In the genomic region with DNA sequence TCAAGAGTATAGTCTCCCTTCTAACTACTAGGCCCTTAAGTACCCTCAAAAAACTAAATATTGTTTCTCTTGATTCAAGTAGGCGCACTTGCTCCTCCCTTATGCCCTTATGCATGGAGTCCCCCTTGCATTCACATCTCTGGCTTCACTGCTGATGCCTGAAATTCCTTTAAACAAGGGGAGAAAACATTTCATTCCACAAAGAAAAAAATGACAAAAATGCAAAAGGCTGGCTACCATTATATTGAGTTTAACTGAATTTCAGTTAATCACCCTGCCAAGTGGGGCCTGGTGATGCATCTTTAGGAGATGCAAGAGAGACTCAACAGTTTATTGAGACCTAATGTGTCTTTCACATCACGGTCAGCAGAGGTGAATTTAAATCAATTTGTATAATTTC, we compare ENCODE assay signal across 17 cellular contexts. TPM values are rescaled to one million over a fixed set of nuclear protein-coding genes. Genes with fewer than 3 reads are reported as not detected.
A peak's percentile ranks its signal among the peaks of the same experiment; 100 is the strongest.
DNase-seq lines count a peak whose midpoint lies in the region; ATAC-seq, FAIRE-seq and TF ChIP-seq lines count a peak whose summit lies in the region.
"Had no signal": no experiment of that assay in that cellular context is flagged by ENCODE, and none has a peak within 500 bp of the region (broad histone marks: within the 10 kb centered on the region; RNA-seq: fewer than 3 reads in every experiment).

No MANE protein-coding gene starts in this region.

- DNase-seq in activated T-cell treated with anti-CD3 and anti-CD28 coated beads, Interleukin-2, amount 50 U/mL, for 72 hours, result no peak
- DNase-seq in activated T-cell treated with anti-CD3 and anti-CD28 coated beads, Interleukin-2, amount 50 U/mL, for 1 hour, result no peak
- DNase-seq in K562 (ENCODE audit: extremely low read depth in 1 of 4, low spot score in 3 of 4) (no peak), progenitor cell of endocrine pancreas (ENCODE audit: low spot score, unreplicated experiment) (no peak), NCI-H1436 (lab: John Stamatoyannopoulos, UW) (no peak), NCI-H2107 treated with DMSO at 0.1 percent for 48 hours (lab: John Stamatoyannopoulos, UW; ENCODE audit: unreplicated experiment) (no peak)
- DNase-seq: activated T-cell treated with anti-CD3 and anti-CD28 coated beads for 4 hours, DMS79, glutamatergic neuron, islet precursor cell, NCI-H1092 treated with DMSO at 0.1 percent for 48 hours, NCI-H226, thyroid gland had no signal

- no peaks in the 10 kb centered on the region for H3K27me3 ChIP-seq in OCI-LY1 (ENCODE audit: insufficient read depth, low read length)
- H3K27me3 ChIP-seq in K562 (ENCODE audit: control insufficient read depth in 2 of 2, insufficient read depth in 2 of 2, low read length in 2 of 2), result no peaks in the 10 kb centered on the region
- H3K27me3 ChIP-seq: thyroid gland had no signal

- H2AFZ ChIP-seq in OCI-LY1 (ENCODE audit: low read length) (no peak overlapping the region), K562 (ENCODE audit: low read depth, low read length) (no peak overlapping the region)

- H3F3A ChIP-seq in OCI-LY1 (ENCODE audit: insufficient read depth, low read length), result peaks cover 13% of the 10 kb centered on the region; the same call in 1 of the 2 replicates

- no peaks in the 10 kb centered on the region for H3K9me3 Mint-ChIP-seq in activated T-cell treated with anti-CD3 and anti-CD28 coated beads, Interleukin-2, amount 50 U/mL, for 72 hours
- H3K9me3 Mint-ChIP-seq in progenitor cell of endocrine pancreas (ENCODE audit: low read depth), result no peaks in the 10 kb centered on the region

- H3K4me1 ChIP-seq in OCI-LY1 (ENCODE audit: insufficient read depth, low read length, severe bottlenecking) (no peaks in the 10 kb centered on the region), K562 (replicated peaks in 1 of 2; ENCODE audit: control insufficient read depth in 2 of 2, insufficient read depth in 2 of 2, low read length in 2 of 2) (no peaks in the 10 kb centered on the region)

- H3K27ac ChIP-seq in OCI-LY1 (ENCODE audit: low read depth, low read length, poor library complexity, severe bottlenecking) (peak overlapping the region; percentile 3), K562 (ENCODE audit: extremely low read depth, low read depth, low read length) (no peak overlapping the region)
- H3K27ac ChIP-seq: thyroid gland had no signal

- no peak for ATAC-seq in activated T-cell treated with anti-CD3 and anti-CD28 coated beads, Interleukin-2, amount 50 U/mL, for 72 hours (replicated peaks in 1 of 2)
- no peak for ATAC-seq in K562
- no peak for ATAC-seq in GM19452 (IDR thresholded peaks at IDR 0.05; ENCODE audit: unreplicated experiment)
- ATAC-seq: HepG2 had no signal

- H3K27ac Mint-ChIP-seq in activated T-cell treated with anti-CD3 and anti-CD28 coated beads, Interleukin-2, amount 50 U/mL, for 72 hours, result peak overlapping the region; percentile 96
- H3K27ac Mint-ChIP-seq in progenitor cell of endocrine pancreas, result peak overlapping the region; percentile 78

- TF ChIP-seq EP300 in K562 (IDR thresholded peaks at IDR 0.05; ENCODE audit: low read length), result no peak

- TF ChIP-seq CTCF in OCI-LY1 (IDR thresholded peaks at IDR 0.05; ENCODE audit: low read length), result no peak
- no peak for TF ChIP-seq CTCF in K562 (IDR thresholded peaks at IDR 0.05 in 2 of 3, conservative IDR thresholded peaks at IDR 0.05 in 1 of 3; ENCODE audit: insufficient read depth in 2 of 3, low read depth in 1 of 3, low read length in 3 of 3)
- no peak for TF ChIP-seq CTCF in progenitor cell of endocrine pancreas (IDR thresholded peaks at IDR 0.05; ENCODE audit: unreplicated experiment)

- 97% methylated on average over 2 of the region's 2 CpGs for WGBS in K562 (ENCODE audit: insufficient coverage, low coverage, missing lambda C conversion rate)

- FAIRE-seq in K562 (lab: Jason Lieb, UNC), result no peak
- FAIRE-seq: endothelial cell of umbilical vein, HepG2 had no signal

- intact Hi-C loops in K562 (cut with micrococcal nuclease), result no loop called here

- H3K36me3 Mint-ChIP-seq in activated T-cell treated with anti-CD3 and anti-CD28 coated beads, Interleukin-2, amount 50 U/mL, for 72 hours (ENCODE audit: insufficient read depth in 2 of 2), result peaks cover 4 to 27% of the 10 kb centered on the region in 2 donors
- H3K36me3 Mint-ChIP-seq in progenitor cell of endocrine pancreas (ENCODE audit: insufficient read depth), result peaks cover 29% of the 10 kb centered on the region

- H3K9me1 ChIP-seq in K562 (ENCODE audit: control insufficient read depth, insufficient read depth, low read length), result no peaks in the 10 kb centered on the region

- H3K4me3 ChIP-seq in OCI-LY1 (ENCODE audit: low read depth, low read length, poor library complexity, severe bottlenecking), result no peak overlapping the region
- H3K4me3 ChIP-seq in K562, result no peak overlapping the region
- H3K4me3 ChIP-seq: thyroid gland had no signal

- in situ Hi-C loops in K562 (cut with MboI), result no loop called here

- H3K9me3 ChIP-seq in OCI-LY1 (ENCODE audit: low read length), result no peaks in the 10 kb centered on the region
- H3K9me3 ChIP-seq in K562 (replicated peaks; ENCODE audit: control insufficient read depth, insufficient read depth, low read depth, low read length), result no peaks in the 10 kb centered on the region
- H3K9me3 ChIP-seq: thyroid gland had no signal

- H3K36me3 ChIP-seq in OCI-LY1 (ENCODE audit: insufficient read depth, low read length) (peaks cover 87% of the 10 kb centered on the region), K562 (ENCODE audit: control insufficient read depth, insufficient read depth, low read length) (peaks cover 86% of the 10 kb centered on the region)

- peaks cover 21% of the 10 kb centered on the region for H3K4me1 Mint-ChIP-seq in activated T-cell treated with anti-CD3 and anti-CD28 coated beads, Interleukin-2, amount 50 U/mL, for 72 hours (ENCODE audit: low read depth)
- H3K4me1 Mint-ChIP-seq in progenitor cell of endocrine pancreas (ENCODE audit: low read depth), result peaks cover 13% of the 10 kb centered on the region

- POLR2A ChIA-PET in K562 (lab: Yijun Ruan, JAX), result interaction anchor here (0.7 kb wide), 1 partner anchor 9 kb away, joined by 3 read pairs; no protein-coding TSS in a partner anchor

- CTCF ChIA-PET in K562 (lab: Yijun Ruan, JAX; ENCODE audit: low intra/inter-chr PET ratio), result no interaction called here

- H3K79me2 ChIP-seq in OCI-LY1 (ENCODE audit: insufficient read depth, low read length) (no peaks in the 10 kb centered on the region), K562 (ENCODE audit: control insufficient read depth, insufficient read depth, low read length) (no peaks in the 10 kb centered on the region)

- TF ChIP-seq RAD21 in K562 (CRISPR knock-in tag; conservative IDR thresholded peaks at IDR 0.05 in 1 of 2, IDR thresholded peaks at IDR 0.05 in 1 of 2), result no peak

- H3K9me2 ChIP-seq in OCI-LY1 (ENCODE audit: low read depth, low read length), result no peaks in the 10 kb centered on the region

- peak overlapping the region in 1 of 2 donors; percentile 2 for H3K4me3 Mint-ChIP-seq in activated T-cell treated with anti-CD3 and anti-CD28 coated beads, Interleukin-2, amount 50 U/mL, for 72 hours
- H3K4me3 Mint-ChIP-seq in progenitor cell of endocrine pancreas (ENCODE audit: low read depth), result no peak overlapping the region

- H4K20me1 ChIP-seq in OCI-LY1 (ENCODE audit: insufficient read depth, low read length) (no peaks in the 10 kb centered on the region), K562 (replicated peaks; ENCODE audit: control insufficient read depth, insufficient read depth, low read length) (no peaks in the 10 kb centered on the region)

- no peaks in the 10 kb centered on the region for H3K27me3 Mint-ChIP-seq in activated T-cell treated with anti-CD3 and anti-CD28 coated beads, Interleukin-2, amount 50 U/mL, for 72 hours (ENCODE audit: low read depth)
- H3K27me3 Mint-ChIP-seq in progenitor cell of endocrine pancreas, result no peaks in the 10 kb centered on the region

- H3K9ac ChIP-seq in OCI-LY1 (ENCODE audit: low read length), result no peak overlapping the region
- no peak overlapping the region for H3K9ac ChIP-seq in K562 (ENCODE audit: insufficient read depth in 1 of 2, low read depth in 2 of 2, low read length in 2 of 2)

- BruUV-seq in K562 (replicated peaks; lab: Mats Ljungman, UMichigan), result no TSS peak

- peak; percentile 15; the same call in 1 of the 2 replicates for TF ChIP-seq POLR2A in K562 (conservative IDR thresholded peaks at IDR 0.05)

- H3K4me2 ChIP-seq in OCI-LY1 (ENCODE audit: low read length) (no peak overlapping the region), K562 (ENCODE audit: insufficient read depth, low read length) (no peak overlapping the region)

RNA-seq across cellular contexts. Expression of gene CRLF3, which starts 35.6 kb away (rescaled TPM):
- 10 to 100 TPM; 51.7 to 60.7 TPM for total RNA-seq in activated T-cell treated with anti-CD3 and anti-CD28 coated beads, Interleukin-2, amount 50 U/mL, for 72 hours
- 34.1 and 43.8 TPM in 2 replicates for total RNA-seq in K562 (2011; cell fraction: chromatin; rRNA removed; ENCODE audit: low replicate concordance)
- total RNA-seq in K562 (2011; cell fraction: nucleolus; rRNA removed), result 18.8 and 19.0 TPM in 2 replicates
- 31.9 and 43.9 TPM in 2 replicates for total RNA-seq in K562 (2011; cell fraction: nucleoplasm; rRNA removed)
- total RNA-seq in K562 (2014; rRNA removed) (26.9 and 28.8 TPM in 2 replicates), K562 (2014; rRNA removed; fragmentation: Illumina TruSeq; extraction: Trizol) (45.2 and 47.0 TPM in 2 replicates), K562 (2015; rRNA removed; fragmentation: Illumina TruSeq; extraction: Trizol) (29.3 and 29.8 TPM in 2 replicates), K562 (2021) (31.8 and 33.5 TPM in 2 replicates), progenitor cell of endocrine pancreas (11.3 and 13.5 TPM in 2 replicates)
- polyA plus RNA-seq in K562 (2011; rRNA removed) (28.7 and 55.9 TPM in 2 replicates), K562 (2014; fragmentation: Illumina TruSeq; extraction: Trizol) (33.1 and 39.7 TPM in 2 replicates), K562 (2014; fragmentation: Nextera tagmentation; extraction: Ambion mirVana) (10 to 100 TPM; 13.2 to 13.7 TPM), K562 (2014; rRNA removed) (29.2 and 34.2 TPM in 2 replicates)
- 18.7 and 23.8 TPM in 2 replicates for polyA plus RNA-seq in K562 (2011; cell fraction: cytosol; rRNA removed)
- 9.4 and 10.4 TPM in 2 replicates for polyA plus RNA-seq in K562 (2011; cell fraction: nucleus; rRNA removed)
- 20.2 and 22.0 TPM in 2 replicates for polyA plus RNA-seq in K562 (2012)
- polyA minus RNA-seq in K562 (2011; rRNA and poly(A)+ RNA removed), result 40.6 and 62.6 TPM in 2 replicates
- 18.3 and 31.2 TPM in 2 replicates for polyA minus RNA-seq in K562 (2011; cell fraction: cytosol; rRNA and poly(A)+ RNA removed)
- polyA minus RNA-seq in K562 (2011; cell fraction: nucleus; rRNA and poly(A)+ RNA removed), result 5.9 and 7.4 TPM in 2 replicates

RNA-seq across cellular contexts. Expression of gene ATAD5, which starts 42.8 kb away (rescaled TPM):
- 10 to 100 TPM; 34.4 to 35.7 TPM for total RNA-seq in activated T-cell treated with anti-CD3 and anti-CD28 coated beads, Interleukin-2, amount 50 U/mL, for 72 hours
- 19.4 and 126 TPM in 2 replicates for total RNA-seq in K562 (2011; cell fraction: chromatin; rRNA removed; ENCODE audit: low replicate concordance)
- total RNA-seq in K562 (2011; cell fraction: nucleolus; rRNA removed), result 14.5 and 23.6 TPM in 2 replicates
- total RNA-seq in K562 (2011; cell fraction: nucleoplasm; rRNA removed), result 27.3 and 32.6 TPM in 2 replicates
- total RNA-seq in K562 (2014; rRNA removed), result 14.0 and 14.6 TPM in 2 replicates
- 19.5 and 23.3 TPM in 2 replicates for total RNA-seq in K562 (2014; rRNA removed; fragmentation: Illumina TruSeq; extraction: Trizol)
- 21.5 and 25.3 TPM in 2 replicates for total RNA-seq in K562 (2015; rRNA removed; fragmentation: Illumina TruSeq; extraction: Trizol)
- total RNA-seq in K562 (2021), result 23.7 and 23.8 TPM in 2 replicates
- polyA plus RNA-seq in K562 (2011; rRNA removed), result 14.6 and 25.6 TPM in 2 replicates
- polyA plus RNA-seq in K562 (2011; cell fraction: cytosol; rRNA removed), result 2.4 and 3.3 TPM in 2 replicates
- 20.3 and 22.2 TPM in 2 replicates for polyA plus RNA-seq in K562 (2011; cell fraction: nucleus; rRNA removed)
- polyA plus RNA-seq in K562 (2012), result 7.0 and 15.9 TPM in 2 replicates
- 15.9 and 17.6 TPM in 2 replicates for polyA plus RNA-seq in K562 (2014; fragmentation: Illumina TruSeq; extraction: Trizol)
- polyA plus RNA-seq in K562 (2014; fragmentation: Nextera tagmentation; extraction: Ambion mirVana), result 1 to 10 TPM; 4.6 to 4.9 TPM
- polyA plus RNA-seq in K562 (2014; rRNA removed), result 14.4 and 19.7 TPM in 2 replicates
- polyA minus RNA-seq in K562 (2011; rRNA and poly(A)+ RNA removed), result 23.9 and 29.7 TPM in 2 replicates
- 11.4 and 15.7 TPM in 2 replicates for polyA minus RNA-seq in K562 (2011; cell fraction: cytosol; rRNA and poly(A)+ RNA removed)
- 35.0 and 45.2 TPM in 2 replicates for polyA minus RNA-seq in K562 (2011; cell fraction: nucleus; rRNA and poly(A)+ RNA removed)
- 13.4 and 14.0 TPM in 2 replicates for total RNA-seq in progenitor cell of endocrine pancreas
